In genomic region chr22:40334899-40335298, GRCh38 we compare ENCODE assay signal across 15 cellular contexts. TPM values are rescaled to one million over a fixed set of nuclear protein-coding genes. Genes with fewer than 3 reads are reported as not detected.
A peak's percentile ranks its signal among the peaks of the same experiment; 100 is the strongest.
DNase-seq lines count a peak whose midpoint lies in the region; ATAC-seq, FAIRE-seq and TF ChIP-seq lines count a peak whose summit lies in the region.
"Had no signal": no experiment of that assay in that cellular context is flagged by ENCODE, and none has a peak within 500 bp of the region (broad histone marks: within the 10 kb centered on the region; RNA-seq: fewer than 3 reads in every experiment).

No MANE protein-coding gene starts in this region.

- H3K4me3 ChIP-seq in BLaER1 treated with 17β-estradiol and CSF1 and Interleukin-3, amounts not matched to agents 10 nM and 100 nM, result no peak overlapping the region
- H3K4me3 ChIP-seq in SK-N-MC (no peak overlapping the region; the same call in 1 of the 2 replicates), testis (no peak overlapping the region), osteoblast (ENCODE audit: insufficient read depth, low read length) (no peak overlapping the region)
- H3K4me3 ChIP-seq: thoracic aorta had no signal

- no peak overlapping the region for H2AFZ ChIP-seq in osteoblast (ENCODE audit: low read length)

- peaks cover 41 to 73% of the 10 kb centered on the region in 2 donors for H3K4me1 Mint-ChIP-seq in effector memory CD8-positive, alpha-beta T cell (ENCODE audit: low read depth in 2 of 2)

- TF ChIP-seq POLR2A in GM12892 (IDR thresholded peaks at IDR 0.05; ENCODE audit: low read depth, low read length), result no peak
- no peak for TF ChIP-seq POLR2A in testis (IDR thresholded peaks at IDR 0.05)

- H3K27me3 Mint-ChIP-seq in effector memory CD8-positive, alpha-beta T cell, result no peaks in the 10 kb centered on the region
- H3K27me3 Mint-ChIP-seq: dendritic cell treated with granulocyte-macrophage colony-stimulating factor and Interleukin-4, amounts not matched to agents 40 ng/mL and 50 ng/mL, for 4 days had no signal

- TF ChIP-seq CTCF in testis (IDR thresholded peaks at IDR 0.05) (no peak), osteoblast (IDR thresholded peaks at IDR 0.05; ENCODE audit: extremely low read depth, low read depth, low read length) (no peak)

- peaks cover 0 to 19% (median 3%) of the 10 kb centered on the region in 11 experiments; a peak in 7 of 22 replicates for H4K20me1 ChIP-seq in BLaER1 treated with 17β-estradiol and CSF1 and Interleukin-3, amounts not matched to agents 10 nM and 100 nM
- peaks cover 4% of the 10 kb centered on the region for H4K20me1 ChIP-seq in osteoblast (ENCODE audit: insufficient read depth, low read length)

- peaks cover 0 to 17% (median 8%) of the 10 kb centered on the region in 11 experiments; a peak in 10 of 22 replicates for H3K36me3 ChIP-seq in BLaER1 treated with 17β-estradiol and CSF1 and Interleukin-3, amounts not matched to agents 10 nM and 100 nM
- H3K36me3 ChIP-seq in SK-N-MC (ENCODE audit: insufficient read depth, low read length) (no peaks in the 10 kb centered on the region), testis (ENCODE audit: low read depth, missing control alignments) (no peaks in the 10 kb centered on the region), osteoblast (ENCODE audit: insufficient read depth, low read length) (peaks cover 7% of the 10 kb centered on the region)

- peak overlapping the region; percentile 64 to 73 for H3K27ac Mint-ChIP-seq in effector memory CD8-positive, alpha-beta T cell

- H3K4me2 ChIP-seq in BLaER1 treated with 17β-estradiol and CSF1 and Interleukin-3, amounts not matched to agents 10 nM and 100 nM, result peak overlapping the region; percentile 22 to 83 (median 62); a peak in 21 of 22 replicates
- H3K4me2 ChIP-seq in osteoblast (ENCODE audit: insufficient read depth, low read length), result no peak overlapping the region

- H3K79me2 ChIP-seq in osteoblast (ENCODE audit: insufficient read depth, low read length), result no peaks in the 10 kb centered on the region

- peaks cover 26% of the 10 kb centered on the region for H3K36me3 Mint-ChIP-seq in effector memory CD8-positive, alpha-beta T cell (ENCODE audit: insufficient read depth)

- DNase-seq in GM12892 (ENCODE audit: insufficient read length), result no peak
- no peak for DNase-seq in SK-N-MC (ENCODE audit: low read depth, low spot score)
- no peak for DNase-seq in effector memory CD8-positive, alpha-beta T cell
- no peak for DNase-seq in testis
- no peak for DNase-seq in osteoblast (ENCODE audit: insufficient read length, low spot score, missing footprints)
- DNase-seq in cerebellum (ENCODE audit: low spot score), result no peak
- no peak for DNase-seq in posterior vena cava (ENCODE audit: low spot score)
- DNase-seq: activated CD4-positive, CD25-positive, alpha-beta regulatory T cell treated with anti-CD3 and anti-CD28 coated beads, Interleukin-2, amount 50 U/mL, for 72 hours; COR-L47; NCI-H524 treated with DMSO at 0.1 percent for 48 hours had no signal

- H3K27me3 ChIP-seq in BLaER1 treated with 17β-estradiol and CSF1 and Interleukin-3, amounts not matched to agents 10 nM and 100 nM, result no peaks in the 10 kb centered on the region
- no peaks in the 10 kb centered on the region for H3K27me3 ChIP-seq in testis
- H3K27me3 ChIP-seq in osteoblast (ENCODE audit: insufficient read depth, low read length), result no peaks in the 10 kb centered on the region

- intact Hi-C loops in testis (cut with DNase I; ENCODE audit: low total_unique reads) (no loop called here), posterior vena cava (cut with DNase I) (loop anchor here in 1 of 2 donors (10.0 kb wide), 1 partner anchor 50 kb away; no protein-coding TSS in a partner anchor)

- 0 out of 22 replicates have a peak overlapping the region, but pooled peaks of 1 of the 11 experiments have one; percentile 58 for H3K27ac ChIP-seq in BLaER1 treated with 17β-estradiol and CSF1 and Interleukin-3, amounts not matched to agents 10 nM and 100 nM
- H3K27ac ChIP-seq in SK-N-MC (0 out of 2 replicates have a peak overlapping the region, but pooled peaks have one; percentile 21), testis (no peak overlapping the region), osteoblast (ENCODE audit: low read depth, low read length) (no peak overlapping the region)
- H3K27ac ChIP-seq: thoracic aorta had no signal

- H3K9me3 Mint-ChIP-seq in effector memory CD8-positive, alpha-beta T cell, result no peaks in the 10 kb centered on the region
- H3K9me3 Mint-ChIP-seq: dendritic cell treated with granulocyte-macrophage colony-stimulating factor and Interleukin-4, amounts not matched to agents 40 ng/mL and 50 ng/mL, for 4 days had no signal

- 64 to 72% methylated on average over 2 of the region's 2 CpGs for WGBS in testis, 2 donors

- FAIRE-seq in GM12892 (lab: Jason Lieb, UNC), result peak; percentile 81
- FAIRE-seq: islet of Langerhans had no signal

- H3K4me1 ChIP-seq in BLaER1 treated with 17β-estradiol and CSF1 and Interleukin-3, amounts not matched to agents 10 nM and 100 nM, result peaks cover 44 to 62% (median 50%) of the 10 kb centered on the region in 10 experiments
- H3K4me1 ChIP-seq in testis (no peaks in the 10 kb centered on the region), osteoblast (ENCODE audit: insufficient read depth, low read length) (no peaks in the 10 kb centered on the region)

- ATAC-seq in effector memory CD8-positive, alpha-beta T cell (replicated peaks), result peak; percentile 57
- ATAC-seq: Right ventricle myocardium inferior had no signal

- H3K4me3 Mint-ChIP-seq in effector memory CD8-positive, alpha-beta T cell, result peak overlapping the region; percentile 60 to 63
- H3K4me3 Mint-ChIP-seq: dendritic cell treated with granulocyte-macrophage colony-stimulating factor and Interleukin-4, amounts not matched to agents 40 ng/mL and 50 ng/mL, for 4 days had no signal

- no peaks in the 10 kb centered on the region for H3K9me3 ChIP-seq in BLaER1 treated with 17β-estradiol and CSF1 and Interleukin-3, amounts not matched to agents 10 nM and 100 nM (replicated peaks in 1 of 11)
- H3K9me3 ChIP-seq in SK-N-MC (ENCODE audit: low read depth, low read length), result no peaks in the 10 kb centered on the region
- no peaks in the 10 kb centered on the region for H3K9me3 ChIP-seq in testis
- H3K9me3 ChIP-seq in osteoblast (ENCODE audit: low read depth, low read length), result no peaks in the 10 kb centered on the region
- H3K9me3 ChIP-seq: thoracic aorta had no signal

- H3K9ac ChIP-seq in BLaER1 treated with 17β-estradiol and CSF1 and Interleukin-3, amounts not matched to agents 10 nM and 100 nM, result no peak overlapping the region
- no peak overlapping the region for H3K9ac ChIP-seq in SK-N-MC (ENCODE audit: insufficient read length)

RNA-seq across cellular contexts. Expression of gene ADSL, which starts 11.4 kb away (rescaled TPM):
- 142 TPM for polyA plus RNA-seq in GM12892 (2012; ENCODE audit: missing spikeins)
- total RNA-seq in testis (100 to 1,000 TPM in 1 of 2 donors, 10 to 100 TPM in 1; 78.9 to 102 TPM), osteoblast (120 and 155 TPM in 2 replicates), cerebellum (48.7 TPM), posterior vena cava (10 to 100 TPM; 35.5 to 47.1 TPM)
- 72.4 TPM for polyA plus RNA-seq in testis (ENCODE audit: insufficient read depth, low read depth, low replicate concordance)

RNA-seq across cellular contexts. Expression of gene SGSM3, which starts 35.5 kb away (rescaled TPM):
- polyA plus RNA-seq in GM12892 (2012; ENCODE audit: missing spikeins), result 48.3 TPM
- 10 to 100 TPM; 75.8 to 84.7 TPM for total RNA-seq in testis
- polyA plus RNA-seq in testis (ENCODE audit: insufficient read depth, low read depth, low replicate concordance), result 92.8 TPM
- total RNA-seq in osteoblast, result 31.2 and 35.5 TPM in 2 replicates
- 32.7 TPM for total RNA-seq in cerebellum
- total RNA-seq in posterior vena cava, result 10 to 100 TPM; 33.2 to 40.3 TPM
